8 cellular contexts compared by ENCODE assay signal in genomic region chr10:15088428-15089261, GRCh38. TPM values are rescaled to one million over a fixed set of nuclear protein-coding genes. Genes with fewer than 3 reads are reported as not detected.
DNase-seq lines count a peak whose midpoint lies in the region; ATAC-seq lines count a peak whose summit lies in the region.

Gene ACBD7, minus strand, starts transcription at chr10:15088776. Its CDS starts 48 bp downstream, at chr10:15088728.

- H3K4me2 ChIP-seq in BLaER1 treated with 17β-estradiol and CSF1 and Interleukin-3, amounts not matched to agents 10 nM and 100 nM, result peak within 1 kb of the TSS; percentile 78 to 99 (median 95)

- intact Hi-C loops in activated CD4-positive, alpha-beta memory T cell treated with anti-CD3 and anti-CD28 coated beads for 36 hours (cut with micrococcal nuclease), result no loop called here

- H3K27me3 ChIP-seq in BLaER1 treated with 17β-estradiol and CSF1 and Interleukin-3, amounts not matched to agents 10 nM and 100 nM, result no peaks in the 10 kb centered on the region
- H3K27me3 ChIP-seq in ectodermal cell (ENCODE audit: control insufficient read depth, insufficient read depth, low read length, poor library complexity, severe bottlenecking), result no peaks in the 10 kb centered on the region

- H3K4me1 Mint-ChIP-seq in activated CD4-positive, alpha-beta memory T cell treated with anti-CD3 and anti-CD28 coated beads for 36 hours (ENCODE audit: low read depth), result no peaks in the 10 kb centered on the region

- peak within 1 kb of the TSS; percentile 55 to 82 (median 73) for H3K4me3 ChIP-seq in BLaER1 treated with 17β-estradiol and CSF1 and Interleukin-3, amounts not matched to agents 10 nM and 100 nM
- peak within 1 kb of the TSS; percentile 62 for H3K4me3 ChIP-seq in ectodermal cell (ENCODE audit: insufficient read depth, low read depth, low read length)

- ATAC-seq in GM19324 (IDR thresholded peaks at IDR 0.05; ENCODE audit: low FRiP score, unreplicated experiment) (peak; percentile 95), HG03439 (IDR thresholded peaks at IDR 0.05; ENCODE audit: unreplicated experiment) (peak; percentile 97)

- CTCF ChIA-PET in activated CD4-positive, alpha-beta memory T cell treated with anti-CD3 and anti-CD28 coated beads for 36 hours (lab: Charles Lee), result no interaction called here

- no peaks in the 10 kb centered on the region for H3K36me3 ChIP-seq in BLaER1 treated with 17β-estradiol and CSF1 and Interleukin-3, amounts not matched to agents 10 nM and 100 nM
- no peaks in the 10 kb centered on the region for H3K36me3 ChIP-seq in ectodermal cell (ENCODE audit: control insufficient read depth, insufficient read depth, low read length)

- peaks cover 0 to 14% (median 2%) of the 10 kb centered on the region in 10 experiments; a peak in 6 of 20 replicates for H3K4me1 ChIP-seq in BLaER1 treated with 17β-estradiol and CSF1 and Interleukin-3, amounts not matched to agents 10 nM and 100 nM
- peaks cover 6% of the 10 kb centered on the region for H3K4me1 ChIP-seq in ectodermal cell (ENCODE audit: control insufficient read depth, insufficient read depth, low read length)

- peak within 1 kb of the TSS; percentile 16 to 79 (median 73); a peak in 21 of 22 replicates for H3K9ac ChIP-seq in BLaER1 treated with 17β-estradiol and CSF1 and Interleukin-3, amounts not matched to agents 10 nM and 100 nM

- H4K20me1 ChIP-seq in BLaER1 treated with 17β-estradiol and CSF1 and Interleukin-3, amounts not matched to agents 10 nM and 100 nM, result no peaks in the 10 kb centered on the region

- POLR2A ChIA-PET in activated CD4-positive, alpha-beta memory T cell treated with anti-CD3 and anti-CD28 coated beads for 36 hours (lab: Charles Lee), result no interaction called here

- no peaks in the 10 kb centered on the region for H3K9me3 ChIP-seq in BLaER1 treated with 17β-estradiol and CSF1 and Interleukin-3, amounts not matched to agents 10 nM and 100 nM (replicated peaks in 1 of 11)
- no peaks in the 10 kb centered on the region for H3K9me3 ChIP-seq in ectodermal cell (ENCODE audit: control insufficient read depth, low read length)

- H3K27ac ChIP-seq in BLaER1 treated with 17β-estradiol and CSF1 and Interleukin-3, amounts not matched to agents 10 nM and 100 nM, result peak within 1 kb of the TSS in 9 of 11 experiments; percentile 22 to 64 (median 58); a peak in 11 of 22 replicates
- no peak within 1 kb of the TSS for H3K27ac ChIP-seq in ectodermal cell (ENCODE audit: insufficient read depth, low read depth, low read length, poor library complexity, severe bottlenecking)

- no peaks in the 10 kb centered on the region for H3K27me3 Mint-ChIP-seq in activated CD4-positive, alpha-beta memory T cell treated with anti-CD3 and anti-CD28 coated beads for 36 hours

- peak; percentile 72 for DNase-seq in NCI-H526 treated with DMSO at 0.1 percent for 48 hours (lab: John Stamatoyannopoulos, UW)
- peak; percentile 87 for DNase-seq in activated CD4-positive, alpha-beta memory T cell treated with anti-CD3 and anti-CD28 coated beads for 36 hours
- peak; percentile 81 to 82 for DNase-seq in lung microvascular endothelial cell (ENCODE audit: low read depth in 2 of 2)
- peak; percentile 49 to 61 (median 58) for DNase-seq in stimulated activated CD4-positive, alpha-beta T cell treated with anti-CD3 and anti-CD28 coated beads, TNF-alpha, amount 100 ng/mL, for 4 hours (ENCODE audit: low read depth in 3 of 3)

- H3K4me3 Mint-ChIP-seq in activated CD4-positive, alpha-beta memory T cell treated with anti-CD3 and anti-CD28 coated beads for 36 hours, result peak within 1 kb of the TSS; percentile 70

- 2 to 6% methylated on average over 57 to 60 of the region's 63 CpGs for WGBS in ectodermal cell, 2 experiments

- no peak within 1 kb of the TSS for H3K27ac Mint-ChIP-seq in activated CD4-positive, alpha-beta memory T cell treated with anti-CD3 and anti-CD28 coated beads for 36 hours

- H3K36me3 Mint-ChIP-seq in activated CD4-positive, alpha-beta memory T cell treated with anti-CD3 and anti-CD28 coated beads for 36 hours, result no peaks in the 10 kb centered on the region

- no peaks in the 10 kb centered on the region for H3K9me3 Mint-ChIP-seq in activated CD4-positive, alpha-beta memory T cell treated with anti-CD3 and anti-CD28 coated beads for 36 hours

RNA-seq across cellular contexts. Expression of gene ACBD7, which starts in this region (rescaled TPM):
- total RNA-seq in activated CD4-positive, alpha-beta memory T cell treated with anti-CD3 and anti-CD28 coated beads for 36 hours, result 1 to 10 TPM; 1.7 to 1.9 TPM
- polyA plus RNA-seq in ectodermal cell (2013, experiment 1 of 4), result 32.8 TPM
- 40.3 TPM for polyA plus RNA-seq in ectodermal cell (2013, experiment 2 of 4)
- 28.7 TPM for polyA plus RNA-seq in ectodermal cell (2013, experiment 3 of 4)
- polyA plus RNA-seq in ectodermal cell (2013, experiment 4 of 4), result 29.9 TPM
- total RNA-seq in lung microvascular endothelial cell, result 0.60 and 1.5 TPM in 2 replicates
